ENCODE assay signal across 1 cellular context in genomic region chr19:43532571-43532961, GRCh38.
TF ChIP-seq lines count a peak whose summit lies in the region.

No MANE protein-coding gene starts in this region.

TF ChIP-seq in IMR-90, 13 proteins besides CTCF, POLR2A, EP300 and RAD21 (continued from another document):
- TF ChIP-seq CEBPB (IDR thresholded peaks at IDR 0.05; ENCODE audit: low read depth, low read length): no peak
